1 cellular context compared by ENCODE assay signal in the genomic region with DNA sequence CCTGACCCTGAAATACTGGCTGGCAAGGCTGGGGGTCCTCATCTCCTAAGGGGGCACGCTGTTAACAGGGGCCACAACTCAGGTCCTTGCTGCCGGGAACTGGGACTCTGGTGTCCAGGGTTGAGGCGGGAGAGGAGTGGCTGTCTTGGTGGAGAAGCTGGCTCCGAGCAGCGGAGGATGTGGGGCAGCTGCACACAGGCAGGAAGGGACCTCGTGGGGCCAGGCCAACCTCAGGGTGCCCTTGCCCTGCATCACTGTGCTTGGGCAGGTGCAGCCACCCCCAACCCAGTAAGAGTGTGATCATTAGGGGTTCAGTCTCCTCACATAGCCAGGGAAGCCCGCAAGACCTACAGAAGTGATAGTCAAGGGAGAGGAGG.
TF ChIP-seq lines count a peak whose summit lies in the region.

No MANE protein-coding gene starts in this region.

TF ChIP-seq in H1, 55 proteins besides CTCF, POLR2A, EP300 and RAD21:
- TF ChIP-seq ZNF274 (IDR thresholded peaks at IDR 0.05; ENCODE audit: borderline replicate concordance, extremely low read depth, low read length): no peak
- TF ChIP-seq, protein P1, sequence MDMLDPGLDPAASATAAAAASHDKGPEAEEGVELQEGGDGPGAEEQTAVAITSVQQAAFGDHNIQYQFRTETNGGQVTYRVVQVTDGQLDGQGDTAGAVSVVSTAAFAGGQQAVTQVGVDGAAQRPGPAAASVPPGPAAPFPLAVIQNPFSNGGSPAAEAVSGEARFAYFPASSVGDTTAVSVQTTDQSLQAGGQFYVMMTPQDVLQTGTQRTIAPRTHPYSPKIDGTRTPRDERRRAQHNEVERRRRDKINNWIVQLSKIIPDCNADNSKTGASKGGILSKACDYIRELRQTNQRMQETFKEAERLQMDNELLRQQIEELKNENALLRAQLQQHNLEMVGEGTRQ (IDR thresholded peaks at IDR 0.05; ENCODE audit: low read length): no peak
- TF ChIP-seq RXRA (IDR thresholded peaks at IDR 0.05; ENCODE audit: insufficient read depth, low read depth, low read length): no peak
- no peak for TF ChIP-seq SP1 (IDR thresholded peaks at IDR 0.05; ENCODE audit: low read depth, low read length)
- TF ChIP-seq, protein P2, sequence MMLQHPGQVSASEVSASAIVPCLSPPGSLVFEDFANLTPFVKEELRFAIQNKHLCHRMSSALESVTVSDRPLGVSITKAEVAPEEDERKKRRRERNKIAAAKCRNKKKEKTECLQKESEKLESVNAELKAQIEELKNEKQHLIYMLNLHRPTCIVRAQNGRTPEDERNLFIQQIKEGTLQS (IDR thresholded peaks at IDR 0.05; ENCODE audit: insufficient read depth, low read depth, low read length): no peak
- no peak for TF ChIP-seq PHF8 (conservative IDR thresholded peaks at IDR 0.05; ENCODE audit: low read depth, low read length)
- TF ChIP-seq TAF7 (optimal IDR thresholded peaks at IDR 0.05; ENCODE audit: borderline replicate concordance, low read depth, low read length): no peak
- TF ChIP-seq JUND (IDR thresholded peaks at IDR 0.05; ENCODE audit: low read length): no peak
- no peak for TF ChIP-seq BACH1 (IDR thresholded peaks at IDR 0.05; ENCODE audit: low read length)
- no peak for TF ChIP-seq KDM1A (IDR thresholded peaks at IDR 0.05; ENCODE audit: borderline replicate concordance, low read length)
TF ChIP-seq in H1: peak in this region for 0.
